In the genomic region with DNA sequence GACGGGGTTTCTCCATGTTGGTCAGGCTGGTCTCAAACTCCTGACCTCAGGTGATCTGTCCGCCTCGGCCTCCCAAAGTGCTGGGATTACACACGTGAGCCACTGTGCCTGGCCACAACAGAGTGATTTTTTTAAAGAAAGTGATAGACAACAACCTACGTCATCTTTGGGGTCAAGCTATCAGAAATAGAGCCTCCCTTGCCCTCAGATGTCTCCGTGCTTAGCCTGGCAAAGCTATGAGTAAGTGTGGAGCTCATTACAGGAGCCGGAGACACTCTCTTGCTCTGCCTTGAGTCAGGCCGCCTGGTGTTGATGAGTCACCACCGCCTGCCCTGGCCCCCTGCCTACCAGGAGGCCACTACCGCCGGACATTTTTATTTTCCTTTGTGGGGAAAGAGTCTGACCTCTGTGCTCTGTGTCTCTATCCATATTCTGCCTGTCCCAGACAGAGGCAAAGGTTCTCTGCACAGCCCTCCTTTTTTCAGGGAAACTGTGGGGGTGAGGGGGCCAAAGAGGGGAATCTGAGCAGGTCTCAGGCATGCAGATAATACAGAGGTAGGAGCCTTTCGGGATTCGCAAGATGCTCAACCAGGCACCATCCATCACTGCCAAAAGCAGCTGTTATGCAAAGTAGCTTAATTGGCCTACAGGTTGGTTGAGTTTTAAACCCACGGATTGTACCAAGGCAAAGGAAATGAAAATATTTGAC, we compare ENCODE assay signal across 1 cellular context.
TF ChIP-seq lines count a peak whose summit lies in the region.

No MANE protein-coding gene starts in this region.

TF ChIP-seq in K562, 482 proteins besides CTCF, POLR2A, EP300 and RAD21 (continued from another document):
- TF ChIP-seq, protein P1, sequence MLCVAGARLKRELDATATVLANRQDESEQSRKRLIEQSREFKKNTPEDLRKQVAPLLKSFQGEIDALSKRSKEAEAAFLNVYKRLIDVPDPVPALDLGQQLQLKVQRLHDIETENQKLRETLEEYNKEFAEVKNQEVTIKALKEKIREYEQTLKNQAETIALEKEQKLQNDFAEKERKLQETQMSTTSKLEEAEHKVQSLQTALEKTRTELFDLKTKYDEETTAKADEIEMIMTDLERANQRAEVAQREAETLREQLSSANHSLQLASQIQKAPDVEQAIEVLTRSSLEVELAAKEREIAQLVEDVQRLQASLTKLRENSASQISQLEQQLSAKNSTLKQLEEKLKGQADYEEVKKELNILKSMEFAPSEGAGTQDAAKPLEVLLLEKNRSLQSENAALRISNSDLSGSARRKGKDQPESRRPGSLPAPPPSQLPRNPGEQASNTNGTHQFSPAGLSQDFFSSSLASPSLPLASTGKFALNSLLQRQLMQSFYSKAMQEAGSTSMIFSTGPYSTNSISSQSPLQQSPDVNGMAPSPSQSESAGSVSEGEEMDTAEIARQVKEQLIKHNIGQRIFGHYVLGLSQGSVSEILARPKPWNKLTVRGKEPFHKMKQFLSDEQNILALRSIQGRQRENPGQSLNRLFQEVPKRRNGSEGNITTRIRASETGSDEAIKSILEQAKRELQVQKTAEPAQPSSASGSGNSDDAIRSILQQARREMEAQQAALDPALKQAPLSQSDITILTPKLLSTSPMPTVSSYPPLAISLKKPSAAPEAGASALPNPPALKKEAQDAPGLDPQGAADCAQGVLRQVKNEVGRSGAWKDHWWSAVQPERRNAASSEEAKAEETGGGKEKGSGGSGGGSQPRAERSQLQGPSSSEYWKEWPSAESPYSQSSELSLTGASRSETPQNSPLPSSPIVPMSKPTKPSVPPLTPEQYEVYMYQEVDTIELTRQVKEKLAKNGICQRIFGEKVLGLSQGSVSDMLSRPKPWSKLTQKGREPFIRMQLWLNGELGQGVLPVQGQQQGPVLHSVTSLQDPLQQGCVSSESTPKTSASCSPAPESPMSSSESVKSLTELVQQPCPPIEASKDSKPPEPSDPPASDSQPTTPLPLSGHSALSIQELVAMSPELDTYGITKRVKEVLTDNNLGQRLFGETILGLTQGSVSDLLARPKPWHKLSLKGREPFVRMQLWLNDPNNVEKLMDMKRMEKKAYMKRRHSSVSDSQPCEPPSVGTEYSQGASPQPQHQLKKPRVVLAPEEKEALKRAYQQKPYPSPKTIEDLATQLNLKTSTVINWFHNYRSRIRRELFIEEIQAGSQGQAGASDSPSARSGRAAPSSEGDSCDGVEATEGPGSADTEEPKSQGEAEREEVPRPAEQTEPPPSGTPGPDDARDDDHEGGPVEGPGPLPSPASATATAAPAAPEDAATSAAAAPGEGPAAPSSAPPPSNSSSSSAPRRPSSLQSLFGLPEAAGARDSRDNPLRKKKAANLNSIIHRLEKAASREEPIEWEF (CRISPR knock-in tag; IDR thresholded peaks at IDR 0.05) = peak; percentile 89; the same call in 1 of the 2 replicates
- TF ChIP-seq ZC3H8 (IDR thresholded peaks at IDR 0.05) (no peak), BCL6 (CRISPR knock-in tag; IDR thresholded peaks at IDR 0.05) (no peak)
- TF ChIP-seq, protein P2, sequence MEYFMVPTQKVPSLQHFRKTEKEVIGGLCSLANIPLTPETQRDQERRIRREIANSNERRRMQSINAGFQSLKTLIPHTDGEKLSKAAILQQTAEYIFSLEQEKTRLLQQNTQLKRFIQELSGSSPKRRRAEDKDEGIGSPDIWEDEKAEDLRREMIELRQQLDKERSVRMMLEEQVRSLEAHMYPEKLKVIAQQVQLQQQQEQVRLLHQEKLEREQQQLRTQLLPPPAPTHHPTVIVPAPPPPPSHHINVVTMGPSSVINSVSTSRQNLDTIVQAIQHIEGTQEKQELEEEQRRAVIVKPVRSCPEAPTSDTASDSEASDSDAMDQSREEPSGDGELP (CRISPR knock-in tag; IDR thresholded peaks at IDR 0.05; ENCODE audit: borderline replicate concordance) = peak; percentile 85
- TF ChIP-seq, protein P3, sequence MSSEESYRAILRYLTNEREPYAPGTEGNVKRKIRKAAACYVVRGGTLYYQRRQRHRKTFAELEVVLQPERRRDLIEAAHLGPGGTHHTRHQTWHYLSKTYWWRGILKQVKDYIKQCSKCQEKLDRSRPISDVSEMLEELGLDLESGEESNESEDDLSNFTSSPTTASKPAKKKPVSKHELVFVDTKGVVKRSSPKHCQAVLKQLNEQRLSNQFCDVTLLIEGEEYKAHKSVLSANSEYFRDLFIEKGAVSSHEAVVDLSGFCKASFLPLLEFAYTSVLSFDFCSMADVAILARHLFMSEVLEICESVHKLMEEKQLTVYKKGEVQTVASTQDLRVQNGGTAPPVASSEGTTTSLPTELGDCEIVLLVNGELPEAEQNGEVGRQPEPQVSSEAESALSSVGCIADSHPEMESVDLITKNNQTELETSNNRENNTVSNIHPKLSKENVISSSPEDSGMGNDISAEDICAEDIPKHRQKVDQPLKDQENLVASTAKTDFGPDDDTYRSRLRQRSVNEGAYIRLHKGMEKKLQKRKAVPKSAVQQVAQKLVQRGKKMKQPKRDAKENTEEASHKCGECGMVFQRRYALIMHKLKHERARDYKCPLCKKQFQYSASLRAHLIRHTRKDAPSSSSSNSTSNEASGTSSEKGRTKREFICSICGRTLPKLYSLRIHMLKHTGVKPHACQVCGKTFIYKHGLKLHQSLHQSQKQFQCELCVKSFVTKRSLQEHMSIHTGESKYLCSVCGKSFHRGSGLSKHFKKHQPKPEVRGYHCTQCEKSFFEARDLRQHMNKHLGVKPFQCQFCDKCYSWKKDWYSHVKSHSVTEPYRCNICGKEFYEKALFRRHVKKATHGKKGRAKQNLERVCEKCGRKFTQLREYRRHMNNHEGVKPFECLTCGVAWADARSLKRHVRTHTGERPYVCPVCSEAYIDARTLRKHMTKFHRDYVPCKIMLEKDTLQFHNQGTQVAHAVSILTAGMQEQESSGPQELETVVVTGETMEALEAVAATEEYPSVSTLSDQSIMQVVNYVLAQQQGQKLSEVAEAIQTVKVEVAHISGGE (CRISPR knock-in tag; IDR thresholded peaks at IDR 0.05) = 0 out of 6 replicates have a peak, but pooled peaks of 1 of the 3 experiments have one; percentile 6
- TF ChIP-seq, protein P4, sequence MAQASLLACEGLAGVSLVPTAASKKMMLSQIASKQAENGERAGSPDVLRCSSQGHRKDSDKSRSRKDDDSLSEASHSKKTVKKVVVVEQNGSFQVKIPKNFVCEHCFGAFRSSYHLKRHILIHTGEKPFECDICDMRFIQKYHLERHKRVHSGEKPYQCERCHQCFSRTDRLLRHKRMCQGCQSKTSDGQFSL (CRISPR knock-in tag; IDR thresholded peaks at IDR 0.05) = no peak
- TF ChIP-seq, protein P4 (tag; IDR thresholded peaks at IDR 0.05) = peak in 1 of 2 experiments; percentile 26; a peak in 1 of 4 replicates
- TF ChIP-seq, protein P5, sequence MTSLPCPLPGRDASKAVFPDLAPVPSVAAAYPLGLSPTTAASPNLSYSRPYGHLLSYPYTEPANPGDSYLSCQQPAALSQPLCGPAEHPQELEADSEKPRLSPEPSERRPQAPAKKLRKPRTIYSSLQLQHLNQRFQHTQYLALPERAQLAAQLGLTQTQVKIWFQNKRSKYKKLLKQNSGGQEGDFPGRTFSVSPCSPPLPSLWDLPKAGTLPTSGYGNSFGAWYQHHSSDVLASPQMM (CRISPR knock-in tag; IDR thresholded peaks at IDR 0.05) = no peak
